Comparison of ENCODE assay signal across 11 cellular contexts in the genomic region with DNA sequence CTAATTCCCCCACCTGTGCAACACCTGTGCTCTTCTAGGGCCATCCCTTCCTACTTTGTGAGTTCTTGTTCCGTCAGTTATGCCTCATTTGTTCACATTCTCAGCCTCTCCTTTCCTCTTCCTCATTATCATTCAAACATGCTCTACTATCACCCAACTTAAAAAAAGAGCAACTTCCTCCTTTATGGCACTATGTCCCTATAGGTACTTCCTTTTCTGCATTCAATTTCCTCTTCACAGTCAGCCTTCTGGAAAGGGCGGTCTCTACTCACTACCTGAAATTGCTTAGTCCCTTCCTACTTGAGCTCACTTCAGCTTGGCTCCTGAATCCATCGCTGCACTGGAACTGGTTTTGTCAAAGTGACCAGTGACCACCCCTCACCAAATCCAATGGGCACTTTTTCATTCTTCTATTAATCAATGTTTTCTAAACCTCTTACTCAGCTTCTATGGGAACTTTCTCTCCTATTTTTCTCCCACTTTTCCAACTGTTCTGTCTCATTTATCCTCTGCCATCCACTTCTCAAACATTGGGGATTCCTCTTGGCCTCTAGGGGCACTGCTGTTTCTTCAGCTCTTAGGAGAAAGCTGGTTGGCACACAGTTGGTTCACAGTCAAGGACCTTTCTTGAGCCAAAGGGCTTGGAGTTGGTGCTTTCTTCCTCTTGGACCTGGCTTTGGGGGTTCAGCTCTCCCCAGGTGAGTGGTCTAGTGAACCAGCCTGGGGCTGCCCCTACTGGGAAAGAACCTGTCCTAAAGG.
DNase-seq lines count a peak whose midpoint lies in the region; ATAC-seq and TF ChIP-seq lines count a peak whose summit lies in the region.
"Had no signal": no experiment of that assay in that cellular context is flagged by ENCODE, and none has a peak within 500 bp of the region (broad histone marks: within the 10 kb centered on the region; RNA-seq: fewer than 3 reads in every experiment).

No MANE protein-coding gene starts in this region.

- POLR2A ChIA-PET in PC-9 (lab: Charles Lee; ENCODE audit: unreplicated experiment) = no interaction called here
- POLR2A ChIA-PET in activated CD4-positive, alpha-beta T cell treated with anti-CD3 and anti-CD28 coated beads for 36 hours (lab: Charles Lee) = no interaction called here

- no peaks in the 10 kb centered on the region for H4K20me1 ChIP-seq in PC-9 (ENCODE audit: insufficient read depth)

- H3K27ac ChIP-seq in PC-9 = no peak overlapping the region
- H3K27ac ChIP-seq in aorta (ENCODE audit: low read depth in 1 of 2, low read length in 2 of 2) = no peak overlapping the region

- H3K27me3 ChIP-seq in PC-9 (ENCODE audit: insufficient read depth, low read depth) (no peaks in the 10 kb centered on the region), aorta (ENCODE audit: control insufficient read depth in 1 of 2, insufficient read depth in 2 of 2, low read length in 1 of 2) (no peaks in the 10 kb centered on the region)

- ATAC-seq in left ventricle myocardium superior = peak; percentile 16
- ATAC-seq in Right ventricle myocardium superior (ENCODE audit: poor library complexity) = no peak
- no peak for ATAC-seq in aorta (ENCODE audit: low FRiP score)
- ATAC-seq in activated CD4-positive, alpha-beta T cell treated with anti-CD3 and anti-CD28 coated beads for 36 hours = no peak

- H3K9me2 ChIP-seq in PC-9 (ENCODE audit: insufficient read depth) = no peaks in the 10 kb centered on the region

- intact Hi-C loops in left ventricle myocardium superior (cut with micrococcal nuclease) (no loop called here), Right ventricle myocardium superior (cut with DNase I) (no loop called here), PC-9 (cut with micrococcal nuclease; ENCODE audit: unreplicated experiment) (no loop called here), aorta (cut with DNase I) (no loop called here)
- intact Hi-C loops in activated CD4-positive, alpha-beta T cell treated with anti-CD3 and anti-CD28 coated beads for 36 hours (cut with DNase I, micrococcal nuclease) = no loop called here

- H3K36me3 ChIP-seq in PC-9 (ENCODE audit: low read depth) (no peaks in the 10 kb centered on the region), aorta (ENCODE audit: control insufficient read depth in 1 of 2, insufficient read depth in 2 of 2, low read length in 1 of 2) (no peaks in the 10 kb centered on the region)

- no peak overlapping the region for H3K4me3 Mint-ChIP-seq in activated CD4-positive, alpha-beta T cell treated with anti-CD3 and anti-CD28 coated beads for 36 hours

- H3K9me3 ChIP-seq in PC-9 (ENCODE audit: insufficient read depth, low read depth) (no peaks in the 10 kb centered on the region; the same call in 1 of the 2 replicates), aorta (ENCODE audit: control insufficient read depth, low read length) (no peaks in the 10 kb centered on the region)

- no peaks in the 10 kb centered on the region for H3K79me2 ChIP-seq in PC-9 (ENCODE audit: low read depth)

- H3K4me1 Mint-ChIP-seq in activated CD4-positive, alpha-beta T cell treated with anti-CD3 and anti-CD28 coated beads for 36 hours = peaks cover 19% of the 10 kb centered on the region

- H3K4me2 ChIP-seq in PC-9 = no peak overlapping the region

- H3K4me3 ChIP-seq in PC-9 (no peak overlapping the region), fibroblast of pulmonary artery (replicated peaks; ENCODE audit: low read depth, low read length) (no peak overlapping the region), aorta (ENCODE audit: low read length in 2 of 2) (no peak overlapping the region)

- no peak overlapping the region for H2AFZ ChIP-seq in PC-9

- CTCF ChIA-PET in PC-9 (lab: Charles Lee) = no interaction called here
- CTCF ChIA-PET in activated CD4-positive, alpha-beta T cell treated with anti-CD3 and anti-CD28 coated beads for 36 hours (lab: Charles Lee) = interaction anchor here (0.6 to 0.7 kb wide), 2 partner anchors 242 to 395 kb away, joined by 3 to 5 read pairs; no protein-coding TSS in a partner anchor

- BruUV-seq in PC-9 (replicated peaks; lab: Mats Ljungman, UMichigan) = no TSS peak

- TF ChIP-seq CTCF in PC-9 (conservative IDR thresholded peaks at IDR 0.05) = peak; percentile 33
- peak; percentile 28 for TF ChIP-seq CTCF in fibroblast of pulmonary artery (IDR thresholded peaks at IDR 0.05; ENCODE audit: low read length, missing control alignments)

- no peaks in the 10 kb centered on the region for H3K36me3 Mint-ChIP-seq in activated CD4-positive, alpha-beta T cell treated with anti-CD3 and anti-CD28 coated beads for 36 hours (ENCODE audit: low read depth)

- no peak for DNase-seq in left ventricle myocardium superior
- no peak for DNase-seq in Right ventricle myocardium superior
- no peak for DNase-seq in PC-9
- DNase-seq in fibroblast of pulmonary artery (ENCODE audit: low read depth) = no peak
- DNase-seq in aorta = no peak
- DNase-seq in GM03348 (ENCODE audit: low spot score) = no peak
- DNase-seq in stimulated activated CD4-positive, alpha-beta T cell treated with anti-CD3 and anti-CD28 coated beads, Interleukin-4, amount 100 ng/mL, for 24 hours = no peak
- no peak for DNase-seq in activated CD4-positive, alpha-beta T cell treated with anti-CD3 and anti-CD28 coated beads for 36 hours
- DNase-seq: activated T-cell treated with anti-CD3 and anti-CD28 coated beads for 4 hours, NCI-H1436 treated with DMSO at 0.1 percent for 48 hours, SHP77 had no signal

- H3K4me1 ChIP-seq in PC-9 (replicated peaks; ENCODE audit: insufficient read depth) = peaks cover 19% of the 10 kb centered on the region
- H3K4me1 ChIP-seq in aorta (ENCODE audit: control insufficient read depth in 1 of 2, insufficient read depth in 2 of 2, low read length in 2 of 2) = peaks cover 0 to 2% of the 10 kb centered on the region in 2 donors

- 0 out of 2 replicates have a peak, but pooled peaks cover 4% of the 10 kb centered on the region for H3F3A ChIP-seq in PC-9 (ENCODE audit: insufficient read depth, low read depth)

- no peak overlapping the region for H3K27ac Mint-ChIP-seq in activated CD4-positive, alpha-beta T cell treated with anti-CD3 and anti-CD28 coated beads for 36 hours

- H3K27me3 Mint-ChIP-seq in activated CD4-positive, alpha-beta T cell treated with anti-CD3 and anti-CD28 coated beads for 36 hours = peaks cover 2% of the 10 kb centered on the region

- 94 to 97% methylated on average over 3 of the region's 3 CpGs for WGBS in aorta, 2 donors

- no peaks in the 10 kb centered on the region for H3K9me3 Mint-ChIP-seq in activated CD4-positive, alpha-beta T cell treated with anti-CD3 and anti-CD28 coated beads for 36 hours (ENCODE audit: low read depth)
